1 cellular context compared by ENCODE assay signal in the genomic region with DNA sequence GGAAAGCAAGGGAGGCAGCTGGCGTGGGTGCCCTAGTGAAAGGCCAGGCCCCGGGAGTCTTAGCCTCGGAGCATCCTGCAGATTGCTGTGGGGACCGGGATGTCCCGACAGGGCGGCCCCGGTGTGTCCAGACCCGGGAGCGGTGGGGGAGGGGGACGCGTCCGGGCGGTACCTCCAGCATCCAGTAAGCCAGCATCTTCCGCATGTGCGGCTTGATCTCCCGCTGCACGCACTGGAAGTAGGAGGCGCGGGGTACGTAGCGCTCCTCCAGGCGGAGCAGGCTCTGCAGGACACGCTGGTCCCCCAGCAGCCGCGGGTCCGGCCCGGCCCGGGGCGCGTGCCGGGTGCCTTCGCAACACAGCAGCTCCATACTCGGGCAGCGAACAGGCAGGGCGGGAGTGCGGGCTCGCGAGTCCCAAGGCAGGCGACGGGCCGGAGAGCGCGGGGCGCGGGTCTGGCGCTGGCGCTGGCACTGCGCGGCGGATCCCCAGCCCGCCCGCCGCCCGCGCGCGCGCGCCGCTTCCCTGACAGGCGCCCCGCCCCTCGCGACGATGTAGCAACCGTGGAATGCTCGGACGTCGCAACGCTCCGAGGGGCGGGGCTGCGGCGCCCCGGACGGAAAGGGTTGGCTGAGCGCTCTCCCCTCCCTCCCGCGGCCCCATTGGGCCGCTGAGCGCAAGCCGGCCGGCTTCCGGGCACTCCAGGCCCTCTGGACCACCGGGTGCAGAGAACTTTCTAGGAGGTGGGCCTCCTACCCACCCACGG.
TF ChIP-seq lines count a peak whose summit lies in the region.

Gene CCND3, minus strand, starts transcription at position 529 of the 765 bp plus-strand sequence. Its CDS starts 159 bp downstream, at position 370.

TF ChIP-seq in K562, 482 proteins besides CTCF, POLR2A, EP300 and RAD21 (continued from another document and continues in another):
- TF ChIP-seq, protein P1, sequence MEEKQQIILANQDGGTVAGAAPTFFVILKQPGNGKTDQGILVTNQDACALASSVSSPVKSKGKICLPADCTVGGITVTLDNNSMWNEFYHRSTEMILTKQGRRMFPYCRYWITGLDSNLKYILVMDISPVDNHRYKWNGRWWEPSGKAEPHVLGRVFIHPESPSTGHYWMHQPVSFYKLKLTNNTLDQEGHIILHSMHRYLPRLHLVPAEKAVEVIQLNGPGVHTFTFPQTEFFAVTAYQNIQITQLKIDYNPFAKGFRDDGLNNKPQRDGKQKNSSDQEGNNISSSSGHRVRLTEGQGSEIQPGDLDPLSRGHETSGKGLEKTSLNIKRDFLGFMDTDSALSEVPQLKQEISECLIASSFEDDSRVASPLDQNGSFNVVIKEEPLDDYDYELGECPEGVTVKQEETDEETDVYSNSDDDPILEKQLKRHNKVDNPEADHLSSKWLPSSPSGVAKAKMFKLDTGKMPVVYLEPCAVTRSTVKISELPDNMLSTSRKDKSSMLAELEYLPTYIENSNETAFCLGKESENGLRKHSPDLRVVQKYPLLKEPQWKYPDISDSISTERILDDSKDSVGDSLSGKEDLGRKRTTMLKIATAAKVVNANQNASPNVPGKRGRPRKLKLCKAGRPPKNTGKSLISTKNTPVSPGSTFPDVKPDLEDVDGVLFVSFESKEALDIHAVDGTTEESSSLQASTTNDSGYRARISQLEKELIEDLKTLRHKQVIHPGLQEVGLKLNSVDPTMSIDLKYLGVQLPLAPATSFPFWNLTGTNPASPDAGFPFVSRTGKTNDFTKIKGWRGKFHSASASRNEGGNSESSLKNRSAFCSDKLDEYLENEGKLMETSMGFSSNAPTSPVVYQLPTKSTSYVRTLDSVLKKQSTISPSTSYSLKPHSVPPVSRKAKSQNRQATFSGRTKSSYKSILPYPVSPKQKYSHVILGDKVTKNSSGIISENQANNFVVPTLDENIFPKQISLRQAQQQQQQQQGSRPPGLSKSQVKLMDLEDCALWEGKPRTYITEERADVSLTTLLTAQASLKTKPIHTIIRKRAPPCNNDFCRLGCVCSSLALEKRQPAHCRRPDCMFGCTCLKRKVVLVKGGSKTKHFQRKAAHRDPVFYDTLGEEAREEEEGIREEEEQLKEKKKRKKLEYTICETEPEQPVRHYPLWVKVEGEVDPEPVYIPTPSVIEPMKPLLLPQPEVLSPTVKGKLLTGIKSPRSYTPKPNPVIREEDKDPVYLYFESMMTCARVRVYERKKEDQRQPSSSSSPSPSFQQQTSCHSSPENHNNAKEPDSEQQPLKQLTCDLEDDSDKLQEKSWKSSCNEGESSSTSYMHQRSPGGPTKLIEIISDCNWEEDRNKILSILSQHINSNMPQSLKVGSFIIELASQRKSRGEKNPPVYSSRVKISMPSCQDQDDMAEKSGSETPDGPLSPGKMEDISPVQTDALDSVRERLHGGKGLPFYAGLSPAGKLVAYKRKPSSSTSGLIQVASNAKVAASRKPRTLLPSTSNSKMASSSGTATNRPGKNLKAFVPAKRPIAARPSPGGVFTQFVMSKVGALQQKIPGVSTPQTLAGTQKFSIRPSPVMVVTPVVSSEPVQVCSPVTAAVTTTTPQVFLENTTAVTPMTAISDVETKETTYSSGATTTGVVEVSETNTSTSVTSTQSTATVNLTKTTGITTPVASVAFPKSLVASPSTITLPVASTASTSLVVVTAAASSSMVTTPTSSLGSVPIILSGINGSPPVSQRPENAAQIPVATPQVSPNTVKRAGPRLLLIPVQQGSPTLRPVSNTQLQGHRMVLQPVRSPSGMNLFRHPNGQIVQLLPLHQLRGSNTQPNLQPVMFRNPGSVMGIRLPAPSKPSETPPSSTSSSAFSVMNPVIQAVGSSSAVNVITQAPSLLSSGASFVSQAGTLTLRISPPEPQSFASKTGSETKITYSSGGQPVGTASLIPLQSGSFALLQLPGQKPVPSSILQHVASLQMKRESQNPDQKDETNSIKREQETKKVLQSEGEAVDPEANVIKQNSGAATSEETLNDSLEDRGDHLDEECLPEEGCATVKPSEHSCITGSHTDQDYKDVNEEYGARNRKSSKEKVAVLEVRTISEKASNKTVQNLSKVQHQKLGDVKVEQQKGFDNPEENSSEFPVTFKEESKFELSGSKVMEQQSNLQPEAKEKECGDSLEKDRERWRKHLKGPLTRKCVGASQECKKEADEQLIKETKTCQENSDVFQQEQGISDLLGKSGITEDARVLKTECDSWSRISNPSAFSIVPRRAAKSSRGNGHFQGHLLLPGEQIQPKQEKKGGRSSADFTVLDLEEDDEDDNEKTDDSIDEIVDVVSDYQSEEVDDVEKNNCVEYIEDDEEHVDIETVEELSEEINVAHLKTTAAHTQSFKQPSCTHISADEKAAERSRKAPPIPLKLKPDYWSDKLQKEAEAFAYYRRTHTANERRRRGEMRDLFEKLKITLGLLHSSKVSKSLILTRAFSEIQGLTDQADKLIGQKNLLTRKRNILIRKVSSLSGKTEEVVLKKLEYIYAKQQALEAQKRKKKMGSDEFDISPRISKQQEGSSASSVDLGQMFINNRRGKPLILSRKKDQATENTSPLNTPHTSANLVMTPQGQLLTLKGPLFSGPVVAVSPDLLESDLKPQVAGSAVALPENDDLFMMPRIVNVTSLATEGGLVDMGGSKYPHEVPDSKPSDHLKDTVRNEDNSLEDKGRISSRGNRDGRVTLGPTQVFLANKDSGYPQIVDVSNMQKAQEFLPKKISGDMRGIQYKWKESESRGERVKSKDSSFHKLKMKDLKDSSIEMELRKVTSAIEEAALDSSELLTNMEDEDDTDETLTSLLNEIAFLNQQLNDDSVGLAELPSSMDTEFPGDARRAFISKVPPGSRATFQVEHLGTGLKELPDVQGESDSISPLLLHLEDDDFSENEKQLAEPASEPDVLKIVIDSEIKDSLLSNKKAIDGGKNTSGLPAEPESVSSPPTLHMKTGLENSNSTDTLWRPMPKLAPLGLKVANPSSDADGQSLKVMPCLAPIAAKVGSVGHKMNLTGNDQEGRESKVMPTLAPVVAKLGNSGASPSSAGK (IDR thresholded peaks at IDR 0.05) = no peak
- no peak for TF ChIP-seq ZNF699 (CRISPR knock-in tag; IDR thresholded peaks at IDR 0.05; ENCODE audit: insufficient replicate concordance)
- TF ChIP-seq NONO (IDR thresholded peaks at IDR 0.05; ENCODE audit: low read depth in 2 of 2, low read length in 1 of 2) = peak in 1 of 2 experiments; percentile 95; a peak in 2 of 4 replicates
- TF ChIP-seq FOXK2 (conservative IDR thresholded peaks at IDR 0.05 in 1 of 2, IDR thresholded peaks at IDR 0.05 in 1 of 2; ENCODE audit: low read depth in 2 of 2) = no peak
- TF ChIP-seq SRF (CRISPR knock-in tag; IDR thresholded peaks at IDR 0.05) = no peak
- peak; percentile 89; the same call in 1 of the 2 replicates for TF ChIP-seq ZBTB7A (IDR thresholded peaks at IDR 0.05; ENCODE audit: borderline replicate concordance, control insufficient read depth, low read depth, low read length)
- no peak for TF ChIP-seq THRAP3 (IDR thresholded peaks at IDR 0.05; ENCODE audit: borderline replicate concordance)
- TF ChIP-seq, protein P2, sequence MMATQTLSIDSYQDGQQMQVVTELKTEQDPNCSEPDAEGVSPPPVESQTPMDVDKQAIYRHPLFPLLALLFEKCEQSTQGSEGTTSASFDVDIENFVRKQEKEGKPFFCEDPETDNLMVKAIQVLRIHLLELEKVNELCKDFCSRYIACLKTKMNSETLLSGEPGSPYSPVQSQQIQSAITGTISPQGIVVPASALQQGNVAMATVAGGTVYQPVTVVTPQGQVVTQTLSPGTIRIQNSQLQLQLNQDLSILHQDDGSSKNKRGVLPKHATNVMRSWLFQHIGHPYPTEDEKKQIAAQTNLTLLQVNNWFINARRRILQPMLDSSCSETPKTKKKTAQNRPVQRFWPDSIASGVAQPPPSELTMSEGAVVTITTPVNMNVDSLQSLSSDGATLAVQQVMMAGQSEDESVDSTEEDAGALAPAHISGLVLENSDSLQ (IDR thresholded peaks at IDR 0.05) = peak; percentile 11; the same call in 1 of the 2 replicates
- peak; percentile 75; the same call in 1 of the 2 replicates for TF ChIP-seq ATF6 (CRISPR knock-in tag; IDR thresholded peaks at IDR 0.05)
- no peak for TF ChIP-seq ZKSCAN1 (IDR thresholded peaks at IDR 0.05; ENCODE audit: low read depth, low read length)
- TF ChIP-seq BRD4 (IDR thresholded peaks at IDR 0.05) = 0 out of 2 replicates have a peak, but pooled peaks have one; percentile 64
- 0 out of 2 replicates have a peak, but pooled peaks have one; percentile 24 for TF ChIP-seq ZEB2 (IDR thresholded peaks at IDR 0.05)
- no peak for TF ChIP-seq FOSL1 (tag; conservative IDR thresholded peaks at IDR 0.05)
- TF ChIP-seq ELF1 (tag; IDR thresholded peaks at IDR 0.05) = peak; percentile 61; the same call in 1 of the 2 replicates
- TF ChIP-seq RBM39 (optimal IDR thresholded peaks at IDR 0.05; ENCODE audit: low read depth, low read length) = no peak
- no peak for TF ChIP-seq ZNF146 (CRISPR knock-in tag; IDR thresholded peaks at IDR 0.05; ENCODE audit: unreplicated experiment)
- TF ChIP-seq NUFIP1 (IDR thresholded peaks at IDR 0.05; ENCODE audit: partially characterized antibody) = no peak
- TF ChIP-seq FOXM1 (IDR thresholded peaks at IDR 0.05; ENCODE audit: low read depth) = no peak
- TF ChIP-seq FOXM1 (CRISPR knock-in tag; IDR thresholded peaks at IDR 0.05; ENCODE audit: low read depth) = peak; percentile 86
- TF ChIP-seq NFATC3 (IDR thresholded peaks at IDR 0.05) = no peak
- no peak for TF ChIP-seq MEF2A (IDR thresholded peaks at IDR 0.05; ENCODE audit: control insufficient read depth, low read depth, low read length)
- TF ChIP-seq CREM (IDR thresholded peaks at IDR 0.05; ENCODE audit: low read depth) = peak; percentile 58
- TF ChIP-seq POLR2G (IDR thresholded peaks at IDR 0.05; ENCODE audit: low read depth, low read length) = peak; percentile 75
- 0 out of 2 replicates have a peak, but pooled peaks have one; percentile 23 for TF ChIP-seq ZNF830 (CRISPR knock-in tag; IDR thresholded peaks at IDR 0.05)
- TF ChIP-seq SMARCA4 (IDR thresholded peaks at IDR 0.05) = no peak
- TF ChIP-seq ZNF134 (CRISPR knock-in tag; conservative IDR thresholded peaks at IDR 0.05) = no peak
- TF ChIP-seq HNRNPLL (IDR thresholded peaks at IDR 0.05; ENCODE audit: low read depth, low read length, poor library complexity, severe bottlenecking) = peak; percentile 44
- no peak for TF ChIP-seq MCM5 (IDR thresholded peaks at IDR 0.05; ENCODE audit: low read depth)
- TF ChIP-seq ATF1 (CRISPR knock-in tag; IDR thresholded peaks at IDR 0.05) = no peak
- peak; percentile 45 for TF ChIP-seq ATF1 (tag; IDR thresholded peaks at IDR 0.05)
- no peak for TF ChIP-seq GATA2 (CRISPR knock-in tag; IDR thresholded peaks at IDR 0.05)
- no peak for TF ChIP-seq NBN (IDR thresholded peaks at IDR 0.05; ENCODE audit: low read depth)
- TF ChIP-seq CSDE1 (IDR thresholded peaks at IDR 0.05) = no peak
- peak; percentile 70 for TF ChIP-seq CEBPG (CRISPR knock-in tag; IDR thresholded peaks at IDR 0.05)
- peak; percentile 83 to 92 for TF ChIP-seq CEBPG (tag; conservative IDR thresholded peaks at IDR 0.05 in 1 of 2, IDR thresholded peaks at IDR 0.05 in 1 of 2)
- TF ChIP-seq RAD51 (IDR thresholded peaks at IDR 0.05; ENCODE audit: borderline replicate concordance, low read depth) = no peak
- no peak for TF ChIP-seq NCOA2 (IDR thresholded peaks at IDR 0.05; ENCODE audit: partially characterized antibody in 2 of 2)
- no peak for TF ChIP-seq PPARD (CRISPR knock-in tag; IDR thresholded peaks at IDR 0.05)
- TF ChIP-seq SAP30 (IDR thresholded peaks at IDR 0.05; ENCODE audit: borderline replicate concordance, insufficient read depth, low read depth, low read length, poor library complexity, severe bottlenecking) = peak; percentile 66
- peak; percentile 73 to 74; a peak in 3 of 4 replicates for TF ChIP-seq TEAD1 (CRISPR knock-in tag; IDR thresholded peaks at IDR 0.05)
- TF ChIP-seq, protein P3, sequence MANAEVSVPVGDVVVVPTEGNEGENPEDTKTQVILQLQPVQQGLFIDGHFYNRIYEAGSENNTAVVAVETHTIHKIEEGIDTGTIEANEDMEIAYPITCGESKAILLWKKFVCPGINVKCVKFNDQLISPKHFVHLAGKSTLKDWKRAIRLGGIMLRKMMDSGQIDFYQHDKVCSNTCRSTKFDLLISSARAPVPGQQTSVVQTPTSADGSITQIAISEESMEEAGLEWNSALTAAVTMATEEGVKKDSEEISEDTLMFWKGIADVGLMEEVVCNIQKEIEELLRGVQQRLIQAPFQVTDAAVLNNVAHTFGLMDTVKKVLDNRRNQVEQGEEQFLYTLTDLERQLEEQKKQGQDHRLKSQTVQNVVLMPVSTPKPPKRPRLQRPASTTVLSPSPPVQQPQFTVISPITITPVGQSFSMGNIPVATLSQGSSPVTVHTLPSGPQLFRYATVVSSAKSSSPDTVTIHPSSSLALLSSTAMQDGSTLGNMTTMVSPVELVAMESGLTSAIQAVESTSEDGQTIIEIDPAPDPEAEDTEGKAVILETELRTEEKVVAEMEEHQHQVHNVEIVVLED (CRISPR knock-in tag; IDR thresholded peaks at IDR 0.05) = peak; percentile 88
- TF ChIP-seq TAF1 (IDR thresholded peaks at IDR 0.05; ENCODE audit: control insufficient read depth, extremely low read depth, insufficient read depth, low read length, severe bottlenecking) = peak; percentile 62
- no peak; the same call in 1 of the 2 replicates for TF ChIP-seq DPF2 (IDR thresholded peaks at IDR 0.05)
- TF ChIP-seq E2F1 (CRISPR knock-in tag; IDR thresholded peaks at IDR 0.05) = peak; percentile 38; the same call in 1 of the 2 replicates
- TF ChIP-seq TCFL5 (CRISPR knock-in tag; conservative IDR thresholded peaks at IDR 0.05) = no peak
